ENCODE assay signal across 29 cellular contexts in genomic region chr5:20276959-20277263, GRCh38.
DNase-seq lines count a peak whose midpoint lies in the region; FAIRE-seq and TF ChIP-seq lines count a peak whose summit lies in the region.
"Had no signal": no experiment of that assay in that cellular context is flagged by ENCODE, and none has a peak within 500 bp of the region (broad histone marks: within the 10 kb centered on the region; RNA-seq: fewer than 3 reads in every experiment).

No MANE protein-coding gene starts in this region.

- DNase-seq in MCF 10A (ENCODE audit: unreplicated experiment) (no peak), breast epithelium (ENCODE audit: low spot score in 2 of 2) (no peak), astrocyte (ENCODE audit: low read depth) (no peak), mesenchymal stem cell (no peak), KG1 (lab: John Stamatoyannopoulos, UW) (no peak), NCI-H748 treated with DMSO at 0.1 percent for 48 hours (lab: John Stamatoyannopoulos, UW) (no peak), cerebellar cortex (ENCODE audit: low spot score) (no peak), NCI-H2081 (lab: John Stamatoyannopoulos, UW) (no peak)
- DNase-seq: brain microvascular endothelial cell; CD4-positive, CD25-positive, alpha-beta regulatory T cell; hippocampal formation; left ventricle myocardium inferior; naive B cell; NCI-H1105; NCI-H187; NCI-H2171 treated with DMSO at 0.1 percent for 48 hours; NCI-H510A; Right ventricle myocardium superior; sigmoid colon; stimulated activated CD4-positive, alpha-beta T cell treated with anti-CD3 and anti-CD28 coated beads, Interleukin-4, amount 100 ng/mL, for 24 hours; transverse colon had no signal

- H3K79me2 ChIP-seq in astrocyte (ENCODE audit: insufficient read depth, low read length), result no peaks in the 10 kb centered on the region

- BruUV-seq in MCF 10A (replicated peaks; lab: Mats Ljungman, UMichigan), result no TSS peak

- H4K8ac ChIP-seq in mesenchymal stem cell (ENCODE audit: low read length), result no peak overlapping the region

- WGBS in mesenchymal stem cell, result 75% methylated on average over 5 of the region's 5 CpGs

- H2BK15ac ChIP-seq in mesenchymal stem cell (ENCODE audit: low read depth, poor library complexity, severe bottlenecking), result no peak overlapping the region

- H2BK12ac ChIP-seq in mesenchymal stem cell (ENCODE audit: low read length in 2 of 2), result no peak overlapping the region

- H4K20me1 ChIP-seq in astrocyte (ENCODE audit: insufficient read depth, low read length), result no peaks in the 10 kb centered on the region

- H3K4me3 Mint-ChIP-seq in MCF 10A (ENCODE audit: unreplicated experiment) (no peak overlapping the region), astrocyte (ENCODE audit: unreplicated experiment) (no peak overlapping the region)
- H3K4me3 Mint-ChIP-seq: activated naive CD4-positive, alpha-beta T cell treated with anti-CD3 and anti-CD28 coated beads, Interleukin-2, amount 50 U/mL, for 24 hours; CD4-positive, CD25-positive, alpha-beta regulatory T cell; naive B cell; T-helper 2 cell treated with Interferon-gamma antibody and Interleukin-4, amounts not matched to agents 5 μg/mL and 100 μg/mL, for 36 hours had no signal

- no peak overlapping the region for H2AK5ac ChIP-seq in mesenchymal stem cell (ENCODE audit: low read length, severe bottlenecking)

- H3K9me3 ChIP-seq in breast epithelium (peaks cover 4 to 24% of the 10 kb centered on the region in 2 donors), astrocyte (ENCODE audit: insufficient read depth, low read depth, low read length) (no peaks in the 10 kb centered on the region), mesenchymal stem cell (ENCODE audit: control insufficient read depth, low read length) (peaks cover 17% of the 10 kb centered on the region)
- H3K9me3 ChIP-seq: prostate gland had no signal

- H3K36me3 ChIP-seq in breast epithelium, result no peaks in the 10 kb centered on the region
- no peaks in the 10 kb centered on the region for H3K36me3 ChIP-seq in astrocyte (ENCODE audit: insufficient read depth, low read length)
- H3K36me3 ChIP-seq in mesenchymal stem cell (ENCODE audit: control insufficient read depth in 1 of 2, insufficient read depth in 2 of 2, low read depth in 1 of 2, low read length in 2 of 2), result no peaks in the 10 kb centered on the region
- H3K36me3 ChIP-seq: brain microvascular endothelial cell, left ventricle myocardium inferior, prostate gland, sigmoid colon, transverse colon had no signal

- H3K4me1 ChIP-seq in breast epithelium (no peaks in the 10 kb centered on the region), astrocyte (ENCODE audit: insufficient read depth, low read length) (peaks cover 16% of the 10 kb centered on the region), mesenchymal stem cell (ENCODE audit: control insufficient read depth, insufficient read depth, low read depth, low read length) (peaks cover 8% of the 10 kb centered on the region)
- H3K4me1 ChIP-seq: left ventricle myocardium inferior, prostate gland, sigmoid colon, transverse colon had no signal

- no peak overlapping the region for H3K23ac ChIP-seq in mesenchymal stem cell (ENCODE audit: low read length in 2 of 2)

- H2AFZ ChIP-seq in astrocyte (ENCODE audit: low read depth, low read length) (peak overlapping the region; percentile 49), mesenchymal stem cell (ENCODE audit: low read depth, low read length) (no peak overlapping the region)

- H3K27ac ChIP-seq in breast epithelium (no peak overlapping the region), astrocyte (ENCODE audit: low read depth, low read length) (peak overlapping the region; percentile 70), mesenchymal stem cell (ENCODE audit: low read length, poor library complexity, severe bottlenecking) (peak overlapping the region; percentile 16)
- H3K27ac ChIP-seq: brain microvascular endothelial cell, left ventricle myocardium inferior, prostate gland, sigmoid colon, transverse colon had no signal

- no peaks in the 10 kb centered on the region for H3K27me3 ChIP-seq in breast epithelium
- H3K27me3 ChIP-seq in astrocyte (ENCODE audit: insufficient read depth, low read length), result no peaks in the 10 kb centered on the region
- no peaks in the 10 kb centered on the region for H3K27me3 ChIP-seq in mesenchymal stem cell (ENCODE audit: control insufficient read depth in 1 of 2, insufficient read depth in 1 of 2, low read length in 2 of 2)
- H3K27me3 ChIP-seq: brain microvascular endothelial cell, sigmoid colon, transverse colon had no signal

- TF ChIP-seq CTCF in MCF 10A (IDR thresholded peaks at IDR 0.05; ENCODE audit: unreplicated experiment) (no peak), breast epithelium (IDR thresholded peaks at IDR 0.05) (no peak), astrocyte (IDR thresholded peaks at IDR 0.05; ENCODE audit: insufficient read depth, low read depth, low read length) (no peak)

- no peak overlapping the region for H2BK5ac ChIP-seq in mesenchymal stem cell (ENCODE audit: low read depth, low read length, poor library complexity, severe bottlenecking)

- H3K27ac Mint-ChIP-seq in MCF 10A (ENCODE audit: low read depth, unreplicated experiment) (peak overlapping the region; percentile 80), astrocyte (ENCODE audit: unreplicated experiment) (peak overlapping the region; percentile 79)
- H3K27ac Mint-ChIP-seq: activated naive CD4-positive, alpha-beta T cell treated with anti-CD3 and anti-CD28 coated beads, Interleukin-2, amount 50 U/mL, for 24 hours; activated T-helper 2 cell treated with anti-CD3 and anti-CD28 coated beads, Interferon-gamma antibody, Interleukin-2, Interleukin-4, amounts not matched to agents 10 μg/mL and 5 μg/mL and 100 μg/mL, durations not matched to agents 14 hours and 24 hours and 36 hours; CD4-positive, CD25-positive, alpha-beta regulatory T cell; naive B cell; T-helper 2 cell treated with Interferon-gamma antibody and Interleukin-4, amounts not matched to agents 5 μg/mL and 100 μg/mL, for 36 hours had no signal

- no peak overlapping the region for H2BK120ac ChIP-seq in mesenchymal stem cell (ENCODE audit: low read depth, low read length)

- FAIRE-seq in astrocyte (lab: Jason Lieb, UNC), result no peak
- FAIRE-seq: D721Med, HTR-8/SVneo, islet of Langerhans, K562 had no signal

- H3K36me3 Mint-ChIP-seq in MCF 10A (ENCODE audit: insufficient read depth, unreplicated experiment), result no peaks in the 10 kb centered on the region
- no peaks in the 10 kb centered on the region for H3K36me3 Mint-ChIP-seq in astrocyte (ENCODE audit: low read depth, unreplicated experiment)
- H3K36me3 Mint-ChIP-seq: activated naive CD4-positive, alpha-beta T cell treated with anti-CD3 and anti-CD28 coated beads, Interleukin-2, amount 50 U/mL, for 24 hours; CD4-positive, CD25-positive, alpha-beta regulatory T cell; naive B cell had no signal

- no peaks in the 10 kb centered on the region for H3K27me3 Mint-ChIP-seq in MCF 10A (ENCODE audit: insufficient read depth, unreplicated experiment)
- H3K27me3 Mint-ChIP-seq in astrocyte (ENCODE audit: low read depth, unreplicated experiment), result no peaks in the 10 kb centered on the region
- H3K27me3 Mint-ChIP-seq: activated naive CD4-positive, alpha-beta T cell treated with anti-CD3 and anti-CD28 coated beads, Interleukin-2, amount 50 U/mL, for 24 hours; CD4-positive, CD25-positive, alpha-beta regulatory T cell; naive B cell had no signal

- no peak for TF ChIP-seq POLR2A in breast epithelium (IDR thresholded peaks at IDR 0.05)

- no peak overlapping the region for H3K14ac ChIP-seq in mesenchymal stem cell (ENCODE audit: low read length in 2 of 2)

- H4K91ac ChIP-seq in mesenchymal stem cell (ENCODE audit: low read length), result no peak overlapping the region

- no peaks in the 10 kb centered on the region for H3K9me3 Mint-ChIP-seq in MCF 10A (ENCODE audit: unreplicated experiment)
- no peaks in the 10 kb centered on the region for H3K9me3 Mint-ChIP-seq in astrocyte (ENCODE audit: unreplicated experiment)

- H3K4me1 Mint-ChIP-seq in MCF 10A (ENCODE audit: insufficient read depth, unreplicated experiment) (peaks cover 12% of the 10 kb centered on the region), astrocyte (ENCODE audit: low read depth, unreplicated experiment) (peaks cover 20% of the 10 kb centered on the region)
- H3K4me1 Mint-ChIP-seq: activated naive CD4-positive, alpha-beta T cell treated with anti-CD3 and anti-CD28 coated beads, Interleukin-2, amount 50 U/mL, for 24 hours; CD4-positive, CD25-positive, alpha-beta regulatory T cell; naive B cell had no signal

- intact Hi-C loops in MCF 10A (cut with micrococcal nuclease), result no loop called here
- intact Hi-C loops in breast epithelium (cut with DNase I; ENCODE audit: low total_unique reads), result no loop called here

- peak overlapping the region; percentile 53 for H3K4me2 ChIP-seq in astrocyte (ENCODE audit: low read length)
- no peak overlapping the region for H3K4me2 ChIP-seq in mesenchymal stem cell (ENCODE audit: low read length, poor library complexity, severe bottlenecking)

- CTCF ChIA-PET in MCF 10A (lab: Yijun Ruan, JAX), result interaction anchor here (0.6 kb wide), 1 partner anchor 48 kb away, joined by 3 read pairs; no protein-coding TSS in a partner anchor

- H3K4me3 ChIP-seq in breast epithelium (no peak overlapping the region), astrocyte (ENCODE audit: insufficient read depth, low read depth, low read length) (no peak overlapping the region), mesenchymal stem cell (ENCODE audit: insufficient read depth in 1 of 2, low read depth in 1 of 2, low read length in 2 of 2) (no peak overlapping the region)
- H3K4me3 ChIP-seq: K562, left ventricle myocardium inferior, prostate gland, sigmoid colon, transverse colon had no signal

- H3K4ac ChIP-seq in mesenchymal stem cell (ENCODE audit: low read depth in 1 of 2, low read length in 2 of 2), result no peak overlapping the region

- POLR2A ChIA-PET in MCF 10A (lab: Yijun Ruan, JAX), result interaction anchor here (1.1 to 1.5 kb wide), 2 partner anchors 13 to 277 kb away, joined by 3 read pairs; no protein-coding TSS in a partner anchor

- H3K79me1 ChIP-seq in mesenchymal stem cell (replicated peaks; ENCODE audit: low read length, poor library complexity, severe bottlenecking), result no peaks in the 10 kb centered on the region

- no peak overlapping the region for H3K18ac ChIP-seq in mesenchymal stem cell (ENCODE audit: low read depth in 1 of 2, low read length in 2 of 2)

- H3K9ac ChIP-seq in astrocyte (ENCODE audit: low read length) (peak overlapping the region; percentile 6), mesenchymal stem cell (ENCODE audit: low read length) (peak overlapping the region; percentile 46)

Comparison
In these comparisons a context has a peak if more than half of its experiments do, and no peak if none do; other contexts are left out.
1. H3K27ac ChIP-seq: peak in astrocyte (single experiment) and mesenchymal stem cell (single experiment); none in breast epithelium (0 of 2).